1 cellular context compared by ENCODE assay signal in genomic region chr15:35702946-35703495, GRCh38.
A peak's percentile ranks its signal among the peaks of the same experiment; 100 is the strongest.
TF ChIP-seq lines count a peak whose summit lies in the region.

No MANE protein-coding gene starts in this region.

TF ChIP-seq in endothelial cell of umbilical vein, 7 proteins besides CTCF, POLR2A, EP300 and RAD21:
- no peak for TF ChIP-seq FOS (IDR thresholded peaks at IDR 0.05; ENCODE audit: borderline replicate concordance, insufficient read depth, low read length)
- no peak for TF ChIP-seq MYC (IDR thresholded peaks at IDR 0.05; ENCODE audit: low read depth, low read length)
- TF ChIP-seq EZH2 (IDR thresholded peaks at IDR 0.05; ENCODE audit: borderline replicate concordance, low read depth, low read length, severe bottlenecking), result no peak
- no peak for TF ChIP-seq JUN (IDR thresholded peaks at IDR 0.05; ENCODE audit: borderline replicate concordance, insufficient read depth, insufficient read length, low read depth)
- TF ChIP-seq, protein P1, sequence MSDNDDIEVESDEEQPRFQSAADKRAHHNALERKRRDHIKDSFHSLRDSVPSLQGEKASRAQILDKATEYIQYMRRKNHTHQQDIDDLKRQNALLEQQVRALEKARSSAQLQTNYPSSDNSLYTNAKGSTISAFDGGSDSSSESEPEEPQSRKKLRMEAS (IDR thresholded peaks at IDR 0.05; ENCODE audit: insufficient read depth, insufficient read length), result no peak
- TF ChIP-seq GATA2 (IDR thresholded peaks at IDR 0.05; ENCODE audit: insufficient read depth, insufficient read length, low read depth, low read length), result peak; percentile 13
- peak; percentile 12 for TF ChIP-seq POLR2AphosphoS5 (IDR thresholded peaks at IDR 0.05; ENCODE audit: insufficient read depth, low read depth, low read length)
